In the genomic region with DNA sequence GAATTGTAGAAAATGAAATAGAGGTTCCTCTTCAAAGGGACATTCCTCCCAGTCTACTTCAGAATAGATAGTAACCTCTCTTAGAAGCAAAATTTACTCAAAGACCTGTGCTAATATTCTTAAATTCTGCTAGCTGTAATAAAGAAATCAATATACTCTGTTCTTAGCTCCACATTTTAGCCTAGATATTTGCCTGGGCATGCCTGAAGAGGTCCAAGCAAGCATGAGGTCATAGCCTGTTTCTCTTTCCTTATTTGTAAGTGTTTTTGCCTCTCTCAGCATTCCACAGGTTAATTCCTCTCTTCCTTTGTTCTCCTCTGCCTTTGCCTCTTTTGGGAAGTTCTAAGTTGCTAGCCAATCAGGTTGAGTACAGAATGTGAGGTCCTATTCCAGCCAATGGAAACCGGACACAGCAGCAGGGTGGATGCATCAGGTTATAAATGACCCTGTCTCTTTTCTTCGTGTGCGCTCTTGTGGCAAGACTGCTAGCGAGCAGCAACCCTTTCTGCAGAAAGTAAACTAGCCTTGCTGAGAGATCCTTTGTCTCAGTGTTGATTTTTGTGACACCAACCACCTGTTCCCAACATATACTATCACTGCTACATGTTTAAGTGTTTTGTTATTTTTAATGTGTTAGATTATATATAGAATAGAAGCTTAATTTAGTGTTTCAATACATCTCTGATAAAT, we compare ENCODE assay signal across 13 cellular contexts. TPM values are rescaled to one million over a fixed set of nuclear protein-coding genes. Genes with fewer than 3 reads are reported as not detected.
DNase-seq lines count a peak whose midpoint lies in the region; ATAC-seq and TF ChIP-seq lines count a peak whose summit lies in the region.
"Not testable (repeated sequence)": the region's sequence is repeated elsewhere in the genome, so short reads cannot be mapped to it uniquely, and the experiment has no call there.
"Had no signal": no experiment of that assay in that cellular context is flagged by ENCODE, and none has a peak within 500 bp of the region (broad histone marks: within the 10 kb centered on the region; RNA-seq: fewer than 3 reads in every experiment).

No MANE protein-coding gene starts in this region.

- H2AFZ ChIP-seq in neural progenitor cell (replicated peaks), result not testable (repeated sequence)

- intact Hi-C loops in activated CD8-positive, alpha-beta T cell treated with anti-CD3 and anti-CD28 coated beads for 36 hours (cut with micrococcal nuclease), result not testable (repeated sequence)

- H3K36me3 ChIP-seq in endodermal cell (ENCODE audit: control insufficient read depth, insufficient read depth, low read length), result not testable (repeated sequence)
- H3K36me3 ChIP-seq in neural progenitor cell, result peaks cover 20% of the 10 kb centered on the region

- H3F3A ChIP-seq in neural progenitor cell (ENCODE audit: low read depth), result peaks cover 35% of the 10 kb centered on the region

- DNase-seq in DMS153 (lab: John Stamatoyannopoulos, UW), result peak; percentile 2
- peak; percentile 35 for DNase-seq in HT1080 (ENCODE audit: low read depth)
- not testable (repeated sequence) for DNase-seq in activated CD8-positive, alpha-beta T cell treated with anti-CD3 and anti-CD28 coated beads for 36 hours
- peak; percentile 52 for DNase-seq in endodermal cell
- DNase-seq in fibroblast of peridontal ligament (ENCODE audit: extremely low read depth), result peak; percentile 34
- peak; percentile 35 for DNase-seq in iris pigment epithelial cell (ENCODE audit: low read depth)
- DNase-seq in neural progenitor cell (ENCODE audit: low spot score), result peak; percentile 92

- not testable (repeated sequence) for H3K4me1 Mint-ChIP-seq in activated CD8-positive, alpha-beta T cell treated with anti-CD3 and anti-CD28 coated beads for 36 hours (ENCODE audit: low read depth); brain; endodermal cell; neural progenitor cell

- POLR2A ChIA-PET in activated CD8-positive, alpha-beta T cell treated with anti-CD3 and anti-CD28 coated beads for 36 hours (lab: Charles Lee), result not testable (repeated sequence)

- H3K27me3 Mint-ChIP-seq in activated CD8-positive, alpha-beta T cell treated with anti-CD3 and anti-CD28 coated beads for 36 hours; brain; endodermal cell (ENCODE audit: insufficient read depth); neural progenitor cell (ENCODE audit: insufficient read depth, low read depth): not testable (repeated sequence)

- not testable (repeated sequence) for H3K9ac ChIP-seq in endodermal cell (ENCODE audit: extremely low read depth, low read length, poor library complexity, severe bottlenecking)
- peak overlapping the region; percentile 54 for H3K9ac ChIP-seq in neural progenitor cell

- not testable (repeated sequence) for H3K4me3 Mint-ChIP-seq in activated CD8-positive, alpha-beta T cell treated with anti-CD3 and anti-CD28 coated beads for 36 hours; brain; endodermal cell; neural progenitor cell

- not testable (repeated sequence) for TF ChIP-seq CTCF in activated CD8-positive, alpha-beta T cell treated with anti-CD3 and anti-CD28 coated beads for 36 hours (IDR thresholded peaks at IDR 0.05); brain (conservative IDR thresholded peaks at IDR 0.05); endodermal cell (conservative IDR thresholded peaks at IDR 0.05); neural progenitor cell (IDR thresholded peaks at IDR 0.05)

- not testable (repeated sequence) for H3K36me3 Mint-ChIP-seq in activated CD8-positive, alpha-beta T cell treated with anti-CD3 and anti-CD28 coated beads for 36 hours (ENCODE audit: low read depth); endodermal cell (ENCODE audit: low read depth); neural progenitor cell
- H3K36me3 Mint-ChIP-seq in brain, result peaks cover 21% of the 10 kb centered on the region

- H3K27ac ChIP-seq in endodermal cell (ENCODE audit: low read depth, low read length), result not testable (repeated sequence)
- peak overlapping the region; percentile 100 for H3K27ac ChIP-seq in neural progenitor cell

- H3K27me3 ChIP-seq in endodermal cell (ENCODE audit: control insufficient read depth, insufficient read depth, low read length, poor library complexity, severe bottlenecking); neural progenitor cell: not testable (repeated sequence)

- ATAC-seq in activated CD8-positive, alpha-beta T cell treated with anti-CD3 and anti-CD28 coated beads for 36 hours, result not testable (repeated sequence)

- peak overlapping the region; percentile 79 for H3K4me2 ChIP-seq in neural progenitor cell

- WGBS in endodermal cell (ENCODE audit: insufficient coverage in 1 of 2, insufficient read length in 1 of 2), 2 experiments, result 83 to 89% methylated on average over 1 to 4 of the region's 4 CpGs

- not testable (repeated sequence) for H3K4me3 ChIP-seq in endodermal cell (ENCODE audit: low read length)
- peak overlapping the region; percentile 57 for H3K4me3 ChIP-seq in neural progenitor cell

- not testable (repeated sequence) for H4K20me1 ChIP-seq in neural progenitor cell (ENCODE audit: low read depth)

- not testable (repeated sequence) for H3K4me1 ChIP-seq in endodermal cell (ENCODE audit: control insufficient read depth, insufficient read depth, low read length)
- H3K4me1 ChIP-seq in neural progenitor cell, result peaks cover 21% of the 10 kb centered on the region

- peak overlapping the region; percentile 23 for H3K27ac Mint-ChIP-seq in activated CD8-positive, alpha-beta T cell treated with anti-CD3 and anti-CD28 coated beads for 36 hours
- H3K27ac Mint-ChIP-seq in brain, result peak overlapping the region in 4 of 5 experiments; percentile 28 to 44 (median 40)
- not testable (repeated sequence) for H3K27ac Mint-ChIP-seq in endodermal cell, neural progenitor cell

- H3K79me2 ChIP-seq in neural progenitor cell (ENCODE audit: low read depth), result peaks cover 93% of the 10 kb centered on the region

- not testable (repeated sequence) for H3K9me3 Mint-ChIP-seq in activated CD8-positive, alpha-beta T cell treated with anti-CD3 and anti-CD28 coated beads for 36 hours; brain; neural progenitor cell
- H3K9me3 Mint-ChIP-seq in endodermal cell, result peaks cover 19% of the 10 kb centered on the region

- peaks cover 25% of the 10 kb centered on the region for H3K9me3 ChIP-seq in endodermal cell (ENCODE audit: control insufficient read depth, low read length)
- not testable (repeated sequence) for H3K9me3 ChIP-seq in neural progenitor cell (ENCODE audit: low read depth)

- CTCF ChIA-PET in activated CD8-positive, alpha-beta T cell treated with anti-CD3 and anti-CD28 coated beads for 36 hours (lab: Charles Lee), result not testable (repeated sequence)

RNA-seq across cellular contexts. Expression of a gene that starts 7.5 kb away (rescaled TPM):
- total RNA-seq in HT1080 (2014; rRNA removed; shearing (Covaris generic)), result not detected in 2 replicates
- polyA plus RNA-seq in HT1080 (2015; cell fraction: cytosol; rRNA removed), result not detected in 2 replicates
- polyA plus RNA-seq in HT1080 (2015; cell fraction: nucleus; rRNA removed), result not detected in 2 replicates
- not detected for total RNA-seq in activated CD8-positive, alpha-beta T cell treated with anti-CD3 and anti-CD28 coated beads for 36 hours
- polyA plus RNA-seq in brain (ENCODE audit: insufficient read depth, low read depth, low replicate concordance), result not detected
- total RNA-seq in endodermal cell (not detected), neural progenitor cell (ENCODE audit: low replicate concordance) (not detected in 2 replicates)
- not detected for polyA plus RNA-seq in endodermal cell (2013, experiment 1 of 2)
- not detected for polyA plus RNA-seq in endodermal cell (2013, experiment 2 of 2)
- total RNA-seq: A172; CD8-positive, alpha-beta memory T cell; NCI-H460; PC-9 had no signal
- polyA plus RNA-seq: AG04450; CD8-positive, alpha-beta memory T cell had no signal

RNA-seq across cellular contexts. Expression of a gene that starts 27.1 kb away (rescaled TPM):
- total RNA-seq in HT1080 (2014; rRNA removed; shearing (Covaris generic)), result 0.05 TPM in 1 of 2 replicates, not detected in the other
- not detected in 2 replicates for polyA plus RNA-seq in HT1080 (2015; cell fraction: cytosol; rRNA removed)
- not detected in 2 replicates for polyA plus RNA-seq in HT1080 (2015; cell fraction: nucleus; rRNA removed)
- total RNA-seq in activated CD8-positive, alpha-beta T cell treated with anti-CD3 and anti-CD28 coated beads for 36 hours, result not detected
- polyA plus RNA-seq in brain (ENCODE audit: insufficient read depth, low read depth, low replicate concordance), result 1.8 TPM
- total RNA-seq in endodermal cell (1 to 10 TPM; 1.5 to 1.9 TPM), neural progenitor cell (ENCODE audit: low replicate concordance) (1.5 and 2.3 TPM in 2 replicates)
- polyA plus RNA-seq in endodermal cell (2013, experiment 1 of 2), result 3.5 TPM
- 3.3 TPM for polyA plus RNA-seq in endodermal cell (2013, experiment 2 of 2)
- total RNA-seq: CD8-positive, alpha-beta memory T cell; NCI-H460; PC-9 had no signal
- polyA plus RNA-seq: CD8-positive, alpha-beta memory T cell had no signal

RNA-seq across cellular contexts. Expression of a gene that starts 39.7 kb away (rescaled TPM):
- not detected in 2 replicates for total RNA-seq in HT1080 (2014; rRNA removed; shearing (Covaris generic))
- not detected in 2 replicates for polyA plus RNA-seq in HT1080 (2015; cell fraction: cytosol; rRNA removed)
- not detected in 2 replicates for polyA plus RNA-seq in HT1080 (2015; cell fraction: nucleus; rRNA removed)
- total RNA-seq in activated CD8-positive, alpha-beta T cell treated with anti-CD3 and anti-CD28 coated beads for 36 hours, result not detected
- polyA plus RNA-seq in brain (ENCODE audit: insufficient read depth, low read depth, low replicate concordance), result not detected
- total RNA-seq in endodermal cell, result not detected
- not detected for polyA plus RNA-seq in endodermal cell (2013, experiment 1 of 2)
- not detected for polyA plus RNA-seq in endodermal cell (2013, experiment 2 of 2)
- not detected in 2 replicates for total RNA-seq in neural progenitor cell (ENCODE audit: low replicate concordance)
- total RNA-seq: A172; CD8-positive, alpha-beta memory T cell; NCI-H460; PC-9 had no signal
- polyA plus RNA-seq: AG04450; CD8-positive, alpha-beta memory T cell had no signal
